Comparison of ENCODE assay signal across 24 cellular contexts in genomic region chr9:98743818-98744611, GRCh38. TPM values are rescaled to one million over a fixed set of nuclear protein-coding genes. Genes with fewer than 3 reads are reported as not detected.
"Had no signal": no experiment of that assay in that cellular context is flagged by ENCODE, and none has a peak within 500 bp of the region (broad histone marks: within the 10 kb centered on the region; RNA-seq: fewer than 3 reads in every experiment).

No MANE protein-coding gene starts in this region.

- H3K36me3 ChIP-seq: SJCRH30 had no signal

- H3K27me3 ChIP-seq: MG63, SJCRH30 had no signal

- H3K9me3 ChIP-seq: MG63, SJCRH30 had no signal

- H3K4me1 ChIP-seq: SJCRH30 had no signal

- H3K4me3 ChIP-seq: MG63, SJCRH30 had no signal

- ATAC-seq: HepG2, Panc1, Right ventricle myocardium inferior had no signal

- DNase-seq: IMR-90, Karpas-422, KG1, MG63, NCI-H1092, NCI-H1105 treated with DMSO at 0.1 percent for 48 hours, NCI-H1417 treated with DMSO at 0.1 percent for 48 hours, NCI-H146, NCI-H1694 treated with DMSO at 0.1 percent for 48 hours, NCI-H1930, NCI-H2081, NCI-H2107, NCI-H2227 treated with DMSO at 0.1 percent for 48 hours, NCI-H510A, NCI-H524 treated with DMSO at 0.1 percent for 48 hours, NCI-H69, NCI-H774, PC-3, SHP77 treated with DMSO at 0.1 percent for 48 hours, SJCRH30 had no signal

- H3K27ac ChIP-seq: SJCRH30 had no signal

RNA-seq across cellular contexts. Expression of gene GABBR2, which starts 35.3 kb away (rescaled TPM):
- total RNA-seq: OCI-LY7, SJCRH30 had no signal
- polyA plus RNA-seq: HepG2 had no signal
